Comparison of ENCODE assay signal across 9 cellular contexts in genomic region chr1:66243548-66244130, GRCh38.
DNase-seq lines count a peak whose midpoint lies in the region; ATAC-seq lines count a peak whose summit lies in the region.
"Had no signal": no experiment of that assay in that cellular context is flagged by ENCODE, and none has a peak within 500 bp of the region (broad histone marks: within the 10 kb centered on the region; RNA-seq: fewer than 3 reads in every experiment).

No MANE protein-coding gene starts in this region.

- ATAC-seq in activated CD8-positive, alpha-beta memory T cell treated with anti-CD3 and anti-CD28 coated beads, Interleukin-2, amount 10 ng/mL, durations not matched to agents 7 days and 5 days = peak; percentile 32
- ATAC-seq in HG02885 (IDR thresholded peaks at IDR 0.05; ENCODE audit: poor library complexity, unreplicated experiment) = peak; percentile 34
- peak; percentile 66 to 71 for ATAC-seq in stimulated activated naive B cell treated with anti-CD40 and anti-IgM and Interleukin-4, amounts not matched to agents 10 μg/mL and 1 μg/mL and 100 μg/mL, for 72 hours (replicated peaks)

- peaks cover 28% of the 10 kb centered on the region for H3K4me1 Mint-ChIP-seq in activated CD8-positive, alpha-beta memory T cell treated with anti-CD3 and anti-CD28 coated beads, Interleukin-2, amount 10 ng/mL, durations not matched to agents 7 days and 5 days
- H3K4me1 Mint-ChIP-seq in activated T-helper 1 cell treated with anti-CD3 and anti-CD28 coated beads, Interleukin-12 subunit alpha, Interleukin-12 subunit beta, Interleukin-2, Interleukin-4 antibody, amounts not matched to agents 30 ng/mL and 10 ng/mL and 1 ng/mL, durations not matched to agents 14 hours and 24 hours and 36 hours (ENCODE audit: low read depth) = peaks cover 35% of the 10 kb centered on the region
- H3K4me1 Mint-ChIP-seq in stimulated activated naive B cell treated with anti-CD40 and anti-IgM and Interleukin-4, amounts not matched to agents 10 μg/mL and 1 μg/mL and 100 μg/mL, for 72 hours = peaks cover 0 to 6% of the 10 kb centered on the region in 2 donors

- no peak overlapping the region for H3K27ac Mint-ChIP-seq in activated CD8-positive, alpha-beta memory T cell treated with anti-CD3 and anti-CD28 coated beads, Interleukin-2, amount 10 ng/mL, durations not matched to agents 7 days and 5 days
- no peak overlapping the region for H3K27ac Mint-ChIP-seq in activated T-helper 1 cell treated with anti-CD3 and anti-CD28 coated beads, Interleukin-12 subunit alpha, Interleukin-12 subunit beta, Interleukin-2, Interleukin-4 antibody, amounts not matched to agents 30 ng/mL and 10 ng/mL and 1 ng/mL, durations not matched to agents 14 hours and 24 hours and 36 hours
- no peak overlapping the region for H3K27ac Mint-ChIP-seq in stimulated activated naive B cell treated with anti-CD40 and anti-IgM and Interleukin-4, amounts not matched to agents 10 μg/mL and 1 μg/mL and 100 μg/mL, for 72 hours

- no peaks in the 10 kb centered on the region for H3K9me3 Mint-ChIP-seq in activated CD8-positive, alpha-beta memory T cell treated with anti-CD3 and anti-CD28 coated beads, Interleukin-2, amount 10 ng/mL, durations not matched to agents 7 days and 5 days (ENCODE audit: low read depth)
- no peaks in the 10 kb centered on the region for H3K9me3 Mint-ChIP-seq in activated T-helper 1 cell treated with anti-CD3 and anti-CD28 coated beads, Interleukin-12 subunit alpha, Interleukin-12 subunit beta, Interleukin-2, Interleukin-4 antibody, amounts not matched to agents 30 ng/mL and 10 ng/mL and 1 ng/mL, durations not matched to agents 14 hours and 24 hours and 36 hours
- H3K9me3 Mint-ChIP-seq in stimulated activated naive B cell treated with anti-CD40 and anti-IgM and Interleukin-4, amounts not matched to agents 10 μg/mL and 1 μg/mL and 100 μg/mL, for 72 hours = no peaks in the 10 kb centered on the region

- intact Hi-C loops in activated T-helper 1 cell treated with anti-CD3 and anti-CD28 coated beads, Interleukin-12 subunit alpha, Interleukin-12 subunit beta, Interleukin-2, Interleukin-4 antibody, amounts not matched to agents 30 ng/mL and 10 ng/mL and 1 ng/mL, durations not matched to agents 14 hours and 24 hours and 36 hours (cut with micrococcal nuclease) = loop anchor here (1.0 to 10.0 kb wide), 11 partner anchors 29 to 1013 kb away; no protein-coding TSS in a partner anchor

- no peaks in the 10 kb centered on the region for H3K27me3 Mint-ChIP-seq in activated CD8-positive, alpha-beta memory T cell treated with anti-CD3 and anti-CD28 coated beads, Interleukin-2, amount 10 ng/mL, durations not matched to agents 7 days and 5 days
- peaks cover 2% of the 10 kb centered on the region for H3K27me3 Mint-ChIP-seq in activated T-helper 1 cell treated with anti-CD3 and anti-CD28 coated beads, Interleukin-12 subunit alpha, Interleukin-12 subunit beta, Interleukin-2, Interleukin-4 antibody, amounts not matched to agents 30 ng/mL and 10 ng/mL and 1 ng/mL, durations not matched to agents 14 hours and 24 hours and 36 hours (ENCODE audit: insufficient read depth)
- peaks cover 0 to 3% of the 10 kb centered on the region in 2 donors for H3K27me3 Mint-ChIP-seq in stimulated activated naive B cell treated with anti-CD40 and anti-IgM and Interleukin-4, amounts not matched to agents 10 μg/mL and 1 μg/mL and 100 μg/mL, for 72 hours

- H3K36me3 Mint-ChIP-seq in activated CD8-positive, alpha-beta memory T cell treated with anti-CD3 and anti-CD28 coated beads, Interleukin-2, amount 10 ng/mL, durations not matched to agents 7 days and 5 days = no peaks in the 10 kb centered on the region
- no peaks in the 10 kb centered on the region for H3K36me3 Mint-ChIP-seq in activated T-helper 1 cell treated with anti-CD3 and anti-CD28 coated beads, Interleukin-12 subunit alpha, Interleukin-12 subunit beta, Interleukin-2, Interleukin-4 antibody, amounts not matched to agents 30 ng/mL and 10 ng/mL and 1 ng/mL, durations not matched to agents 14 hours and 24 hours and 36 hours (ENCODE audit: low read depth)
- H3K36me3 Mint-ChIP-seq in stimulated activated naive B cell treated with anti-CD40 and anti-IgM and Interleukin-4, amounts not matched to agents 10 μg/mL and 1 μg/mL and 100 μg/mL, for 72 hours = no peaks in the 10 kb centered on the region

- no peak for DNase-seq in activated CD8-positive, alpha-beta memory T cell treated with anti-CD3 and anti-CD28 coated beads, Interleukin-2, amount 10 ng/mL, durations not matched to agents 7 days and 5 days
- DNase-seq in activated CD8-positive, alpha-beta memory T cell treated with anti-CD3 and anti-CD28 coated beads, Interleukin-2, amount 50 U/mL, for 48 hours = no peak
- peak; percentile 4 for DNase-seq in activated T-helper 1 cell treated with anti-CD3 and anti-CD28 coated beads, Interleukin-12 subunit alpha, Interleukin-12 subunit beta, Interleukin-2, Interleukin-4 antibody, amounts not matched to agents 30 ng/mL and 10 ng/mL and 1 ng/mL, durations not matched to agents 14 hours and 24 hours and 36 hours (ENCODE audit: low spot score)
- no peak for DNase-seq in stimulated activated naive B cell treated with anti-CD40 and anti-IgM and Interleukin-4, amounts not matched to agents 10 μg/mL and 1 μg/mL and 100 μg/mL, for 72 hours
- DNase-seq in NCI-H1092 (lab: John Stamatoyannopoulos, UW) = no peak
- DNase-seq in NCI-H146 treated with DMSO at 0.1 percent for 48 hours (lab: John Stamatoyannopoulos, UW; ENCODE audit: unreplicated experiment) = no peak
- DNase-seq in stimulated activated CD4-positive, alpha-beta T cell treated with anti-CD3 and anti-CD28 coated beads, Interleukin-4, amount 100 ng/mL, for 4 hours = no peak
- DNase-seq: NCI-H510A had no signal

- H3K4me3 Mint-ChIP-seq in activated CD8-positive, alpha-beta memory T cell treated with anti-CD3 and anti-CD28 coated beads, Interleukin-2, amount 10 ng/mL, durations not matched to agents 7 days and 5 days = no peak overlapping the region
- no peak overlapping the region for H3K4me3 Mint-ChIP-seq in activated T-helper 1 cell treated with anti-CD3 and anti-CD28 coated beads, Interleukin-12 subunit alpha, Interleukin-12 subunit beta, Interleukin-2, Interleukin-4 antibody, amounts not matched to agents 30 ng/mL and 10 ng/mL and 1 ng/mL, durations not matched to agents 14 hours and 24 hours and 36 hours
- no peak overlapping the region for H3K4me3 Mint-ChIP-seq in stimulated activated naive B cell treated with anti-CD40 and anti-IgM and Interleukin-4, amounts not matched to agents 10 μg/mL and 1 μg/mL and 100 μg/mL, for 72 hours

- CTCF ChIA-PET in activated CD8-positive, alpha-beta memory T cell treated with anti-CD3 and anti-CD28 coated beads, Interleukin-2, amount 10 ng/mL, durations not matched to agents 7 days and 5 days (lab: Charles Lee) = interaction anchor here (0.6 to 20.4 kb wide), 30 partner anchors 9 to 1032 kb away, joined by 3 to 406 read pairs (median 7); no protein-coding TSS in a partner anchor
